In genomic region chr3:7439101-7439500, GRCh38 we compare ENCODE assay signal across 28 cellular contexts.
"Had no signal": no experiment of that assay in that cellular context is flagged by ENCODE, and none has a peak within 500 bp of the region (broad histone marks: within the 10 kb centered on the region; RNA-seq: fewer than 3 reads in every experiment).

No MANE protein-coding gene starts in this region.

- H3K27ac Mint-ChIP-seq: dendritic cell treated with granulocyte-macrophage colony-stimulating factor and Interleukin-4, amounts not matched to agents 40 ng/mL and 50 ng/mL, for 4 days; effector memory CD8-positive, alpha-beta T cell; endodermal cell had no signal

- DNase-seq: colonic mucosa; cortex of kidney; effector CD8-positive, alpha-beta T cell; effector memory CD8-positive, alpha-beta T cell; endodermal cell; esophagus squamous epithelium; foreskin fibroblast; foreskin melanocyte; gastrocnemius medialis; glutamatergic neuron; head of caudate nucleus; heart right ventricle; hippocampal formation; immature natural killer cell; islet precursor cell; kidney; kidney glomerular epithelial cell; left colon; left lung; left ventricle myocardium superior; lower lobe of right lung; mesenchymal stem cell; midbrain; mucosa of descending colon had no signal

- H3K36me3 ChIP-seq: colonic mucosa, esophagus squamous epithelium, gastrocnemius medialis, heart right ventricle, left lung, lower lobe of right lung had no signal

- H3K27me3 Mint-ChIP-seq: dendritic cell treated with granulocyte-macrophage colony-stimulating factor and Interleukin-4, amounts not matched to agents 40 ng/mL and 50 ng/mL, for 4 days; effector memory CD8-positive, alpha-beta T cell had no signal

- H3K4me3 Mint-ChIP-seq: dendritic cell treated with granulocyte-macrophage colony-stimulating factor and Interleukin-4, amounts not matched to agents 40 ng/mL and 50 ng/mL, for 4 days; effector memory CD8-positive, alpha-beta T cell; endodermal cell; immature natural killer cell had no signal

- H3K4me1 Mint-ChIP-seq: immature natural killer cell had no signal

- ATAC-seq: effector memory CD8-positive, alpha-beta T cell; esophagus mucosa; gastrocnemius medialis; heart right ventricle; left colon; left lung; left ventricle myocardium superior; lower lobe of right lung; mucosa of descending colon had no signal

- H3K27me3 ChIP-seq: colonic mucosa, esophagus squamous epithelium, gastrocnemius medialis, heart right ventricle, left lung had no signal

- H3K4me1 ChIP-seq: colonic mucosa, esophagus squamous epithelium, gastrocnemius medialis, left lung, lower lobe of right lung had no signal

- H3K36me3 Mint-ChIP-seq: immature natural killer cell had no signal

- H3K9me3 ChIP-seq: colonic mucosa, gastrocnemius medialis, mucosa of descending colon had no signal

- H3K4me3 ChIP-seq: colonic mucosa, esophagus squamous epithelium, gastrocnemius medialis, heart right ventricle, left lung, lower lobe of right lung, mucosa of descending colon had no signal

- FAIRE-seq: endometrium, kidney had no signal

- H3K27ac ChIP-seq: colonic mucosa, epithelial cell of prostate, esophagus squamous epithelium, gastrocnemius medialis, heart right ventricle, left lung, lower lobe of right lung had no signal

- H3K9me3 Mint-ChIP-seq: endodermal cell had no signal
